ENCODE assay signal across 18 cellular contexts in the genomic region with DNA sequence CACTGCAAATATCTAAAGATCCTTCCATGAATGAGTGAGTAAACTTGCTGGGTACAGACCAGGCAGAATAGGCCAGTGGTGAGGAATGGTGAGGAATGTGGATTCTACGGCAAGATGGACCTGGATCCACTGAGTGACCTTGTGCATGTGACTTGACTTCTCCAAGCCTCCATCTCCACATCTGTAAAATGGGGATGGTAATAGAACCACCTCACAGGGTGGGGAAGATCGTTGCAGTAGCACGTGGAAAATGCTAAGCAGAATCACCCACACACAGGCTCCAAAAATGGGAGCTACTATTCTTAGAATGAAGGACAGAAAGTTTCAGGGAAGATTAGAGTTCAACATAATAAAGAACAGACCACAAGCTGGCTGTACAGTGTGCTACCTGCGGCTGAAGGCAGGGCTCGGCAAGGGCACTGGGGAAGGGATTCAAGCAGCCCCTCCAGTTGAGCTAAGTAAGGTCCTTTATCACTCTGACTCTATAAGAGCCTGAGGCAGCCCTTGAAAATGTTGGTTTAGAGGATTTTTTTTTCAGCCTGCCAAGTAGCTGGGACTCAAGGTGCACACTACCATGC. TPM values are rescaled to one million over a fixed set of nuclear protein-coding genes. Genes with fewer than 3 reads are reported as not detected.
A peak's percentile ranks its signal among the peaks of the same experiment; 100 is the strongest.
DNase-seq lines count a peak whose midpoint lies in the region; ATAC-seq and TF ChIP-seq lines count a peak whose summit lies in the region.
"Had no signal": no experiment of that assay in that cellular context is flagged by ENCODE, and none has a peak within 500 bp of the region (broad histone marks: within the 10 kb centered on the region; RNA-seq: fewer than 3 reads in every experiment).

No MANE protein-coding gene starts in this region.

- H3K36me3 ChIP-seq in breast epithelium = no peaks in the 10 kb centered on the region
- H3K36me3 ChIP-seq in mammary epithelial cell (ENCODE audit: insufficient read depth, low read length) = peaks cover 17% of the 10 kb centered on the region
- peaks cover 10 to 11% of the 10 kb centered on the region in 2 donors for H3K36me3 ChIP-seq in ascending aorta
- no peaks in the 10 kb centered on the region for H3K36me3 ChIP-seq in muscle layer of duodenum (ENCODE audit: control insufficient read depth in 1 of 2, insufficient read depth in 2 of 2, low read length in 2 of 2)
- no peaks in the 10 kb centered on the region for H3K36me3 ChIP-seq in upper lobe of left lung
- H3K36me3 ChIP-seq in OCI-LY7 (ENCODE audit: insufficient read depth, low read length) = no peaks in the 10 kb centered on the region

- ATAC-seq in upper lobe of left lung (ENCODE audit: low FRiP score in 2 of 2) (no peak), GM21381 (IDR thresholded peaks at IDR 0.05; ENCODE audit: unreplicated experiment) (no peak)
- ATAC-seq: GM23338, left cardiac atrium had no signal

- no TSS peak for BruUV-seq in mammary epithelial cell (replicated peaks; lab: Mats Ljungman, UMichigan)
- no TSS peak for BruUV-seq in OCI-LY7 (replicated peaks; lab: Mats Ljungman, UMichigan)

- H3K9me2 ChIP-seq in OCI-LY7 (ENCODE audit: insufficient read depth, low read length) = no peaks in the 10 kb centered on the region

- POLR2A ChIA-PET in OCI-LY7 (lab: Charles Lee) = interaction anchor here (0.5 to 0.6 kb wide), 3 partner anchors 78 to 1076 kb away, joined by 3 to 5 read pairs (median 3); no protein-coding TSS in a partner anchor

- H3K27ac ChIP-seq in breast epithelium (peak overlapping the region; percentile 13 to 37), mammary epithelial cell (ENCODE audit: insufficient read depth, low read depth, low read length) (no peak overlapping the region), ascending aorta (peak overlapping the region; percentile 89 to 93), muscle layer of duodenum (ENCODE audit: low read length) (peak overlapping the region; percentile 7), upper lobe of left lung (peak overlapping the region in 3 of 4 donors; percentile 55 to 85 (median 63)), OCI-LY7 (ENCODE audit: low read depth, low read length, poor library complexity, severe bottlenecking) (no peak overlapping the region)
- H3K27ac ChIP-seq: SJCRH30, testis had no signal

- TF ChIP-seq POLR2A in breast epithelium (IDR thresholded peaks at IDR 0.05) (no peak), upper lobe of left lung (IDR thresholded peaks at IDR 0.05) (no peak)

- dilution Hi-C loops in mammary epithelial cell (cut with HindIII; ENCODE audit: low sequenced_read_pairs) = no loop called here

- TF ChIP-seq CTCF in breast epithelium (IDR thresholded peaks at IDR 0.05) = no peak
- TF ChIP-seq CTCF in mammary epithelial cell (conservative IDR thresholded peaks at IDR 0.05 in 1 of 2, IDR thresholded peaks at IDR 0.05 in 1 of 2; ENCODE audit: extremely low read depth in 1 of 2, insufficient read depth in 1 of 2, low read depth in 1 of 2, low read length in 2 of 2) = no peak
- no peak for TF ChIP-seq CTCF in ascending aorta (IDR thresholded peaks at IDR 0.05)
- no peak for TF ChIP-seq CTCF in upper lobe of left lung (IDR thresholded peaks at IDR 0.05)
- TF ChIP-seq CTCF in OCI-LY7 (conservative IDR thresholded peaks at IDR 0.05; ENCODE audit: low read length) = no peak

- CTCF ChIA-PET in mammary epithelial cell (lab: Charles Lee; ENCODE audit: low non-redundant PET) = no interaction called here
- CTCF ChIA-PET in OCI-LY7 (lab: Charles Lee; ENCODE audit: unreplicated experiment) = no interaction called here

- no peak overlapping the region for H3K4me3 ChIP-seq in breast epithelium
- H3K4me3 ChIP-seq in mammary epithelial cell (replicated peaks in 1 of 3; ENCODE audit: insufficient read depth in 1 of 3, low read depth in 2 of 3, low read length in 3 of 3) = no peak overlapping the region
- peak overlapping the region in 1 of 2 donors; percentile 23 for H3K4me3 ChIP-seq in ascending aorta
- H3K4me3 ChIP-seq in muscle layer of duodenum (ENCODE audit: low read depth in 1 of 2, low read length in 2 of 2) = no peak overlapping the region
- H3K4me3 ChIP-seq in upper lobe of left lung = no peak overlapping the region
- H3K4me3 ChIP-seq in OCI-LY7 (ENCODE audit: low read depth, low read length, poor library complexity, severe bottlenecking) = no peak overlapping the region
- H3K4me3 ChIP-seq: GM23338, SJCRH30, skin epidermis, testis had no signal

- H4K20me1 ChIP-seq in mammary epithelial cell (ENCODE audit: insufficient read depth, low read length) (peaks cover 56% of the 10 kb centered on the region), OCI-LY7 (ENCODE audit: insufficient read depth, low read length) (no peaks in the 10 kb centered on the region)

- H3K9me3 ChIP-seq in breast epithelium (no peaks in the 10 kb centered on the region), mammary epithelial cell (replicated peaks; ENCODE audit: insufficient read depth, low read length) (no peaks in the 10 kb centered on the region), ascending aorta (no peaks in the 10 kb centered on the region), muscle layer of duodenum (ENCODE audit: control insufficient read depth in 1 of 2, low read length in 2 of 2) (no peaks in the 10 kb centered on the region), upper lobe of left lung (no peaks in the 10 kb centered on the region), OCI-LY7 (ENCODE audit: low read length) (no peaks in the 10 kb centered on the region)
- H3K9me3 ChIP-seq: SJCRH30, testis had no signal

- H2AFZ ChIP-seq in mammary epithelial cell (ENCODE audit: low read depth, low read length) (no peak overlapping the region), OCI-LY7 (ENCODE audit: low read length) (no peak overlapping the region)
- H2AFZ ChIP-seq: GM23338 had no signal

- H3K4me2 ChIP-seq in mammary epithelial cell (ENCODE audit: insufficient read depth, low read depth, low read length) = no peak overlapping the region
- no peak overlapping the region for H3K4me2 ChIP-seq in OCI-LY7 (ENCODE audit: low read length)
- H3K4me2 ChIP-seq: GM23338 had no signal

- H3K27me3 ChIP-seq in breast epithelium = no peaks in the 10 kb centered on the region
- H3K27me3 ChIP-seq in mammary epithelial cell (ENCODE audit: insufficient read depth, low read length) = no peaks in the 10 kb centered on the region
- no peaks in the 10 kb centered on the region for H3K27me3 ChIP-seq in ascending aorta
- H3K27me3 ChIP-seq in muscle layer of duodenum (ENCODE audit: low read depth, low read length) = no peaks in the 10 kb centered on the region
- no peaks in the 10 kb centered on the region for H3K27me3 ChIP-seq in upper lobe of left lung
- H3K27me3 ChIP-seq: SJCRH30, testis had no signal

- no peak overlapping the region for H3K9ac ChIP-seq in mammary epithelial cell (ENCODE audit: insufficient read depth, low read length)

- H3K4me1 ChIP-seq in breast epithelium (no peaks in the 10 kb centered on the region), mammary epithelial cell (ENCODE audit: insufficient read depth, low read length) (peaks cover 48% of the 10 kb centered on the region), ascending aorta (peaks cover 38 to 83% of the 10 kb centered on the region in 2 donors), muscle layer of duodenum (ENCODE audit: control insufficient read depth in 1 of 2, insufficient read depth in 2 of 2, low read length in 2 of 2) (peaks cover 4 to 54% of the 10 kb centered on the region in 2 donors), upper lobe of left lung (peaks cover 23 to 56% (median 25%) of the 10 kb centered on the region in 4 donors), OCI-LY7 (ENCODE audit: insufficient read depth, low read length, poor library complexity, severe bottlenecking) (no peaks in the 10 kb centered on the region)

- DNase-seq in breast epithelium (ENCODE audit: low spot score in 2 of 2) (no peak), mammary epithelial cell (no peak), ascending aorta (ENCODE audit: low spot score in 2 of 2) (no peak), upper lobe of left lung (no peak), NCI-H1092 (lab: John Stamatoyannopoulos, UW) (no peak), OCI-LY7 (ENCODE audit: low spot score) (no peak)
- DNase-seq: activated CD4-positive, CD25-positive, alpha-beta regulatory T cell; activated effector memory CD4-positive, alpha-beta T cell treated with anti-CD3 and anti-CD28 coated beads, Interleukin-2, amount 50 U/mL, for 16 hours; cortex of kidney; left cardiac atrium; NCI-H1417 treated with DMSO at 0.1 percent for 48 hours; NCI-H2171; SJCRH30; testis had no signal

- WGBS in mammary epithelial cell (ENCODE audit: low coverage, missing lambda C conversion rate) = 83% methylated on average over 4 of the region's 5 CpGs
- WGBS in upper lobe of left lung, 2 donors = 85 to 94% methylated on average over 5 of the region's 5 CpGs

- intact Hi-C loops in breast epithelium (cut with DNase I; ENCODE audit: low total_unique reads) (no loop called here), mammary epithelial cell (cut with micrococcal nuclease) (no loop called here), ascending aorta (cut with DNase I) (no loop called here), OCI-LY7 (cut with micrococcal nuclease; ENCODE audit: unreplicated experiment) (no loop called here)

- no peak for TF ChIP-seq EP300 in upper lobe of left lung (IDR thresholded peaks at IDR 0.05)

- in situ Hi-C loops in mammary epithelial cell (cut with MboI; ENCODE audit: low sequenced_read_pairs in 2 of 2) = no loop called here

- H3K79me2 ChIP-seq in mammary epithelial cell (ENCODE audit: insufficient read depth, low read length) (peaks cover 100% of the 10 kb centered on the region), OCI-LY7 (ENCODE audit: insufficient read depth, low read depth, low read length) (no peaks in the 10 kb centered on the region)

RNA-seq across cellular contexts. Expression of gene ACTN1, which starts 47.5 kb away (rescaled TPM):
- total RNA-seq in breast epithelium (100 to 1,000 TPM in 2 of 3 donors, 10 to 100 TPM in 1; 75.0 to 295 (median 290) TPM), mammary epithelial cell (1,000 to 10,000 TPM in 1 of 2 donors, 100 to 1,000 TPM in 1; 841 to 1,322 TPM), ascending aorta (814 TPM), upper lobe of left lung (100 to 1,000 TPM; 117 to 195 (median 157) TPM), OCI-LY7 (2022) (0.51 and 1.2 TPM in 2 replicates)
- 813 TPM for polyA plus RNA-seq in mammary epithelial cell
- polyA minus RNA-seq in mammary epithelial cell = 1,325 TPM
- 0.39 and 1.8 TPM in 2 replicates for total RNA-seq in OCI-LY7 (2014; rRNA removed; shearing (Covaris generic))

Comparison
In these comparisons a context has a peak if more than half of its experiments do, and no peak if none do; other contexts are left out.
1. H3K27ac ChIP-seq: peak in breast epithelium (2 of 2), ascending aorta (2 of 2), muscle layer of duodenum (single experiment) and upper lobe of left lung (3 of 4); none in mammary epithelial cell (single experiment) and OCI-LY7 (single experiment).
2. RNA of gene ACTN1, which starts 47.5 kb away (total RNA-seq): 841 to 1,322 TPM in mammary epithelial cell, 814 TPM in ascending aorta (single experiment), 75.0 to 295 TPM in breast epithelium and 117 to 195 TPM in upper lobe of left lung; 0.39 to 1.8 TPM in OCI-LY7; every median in the first group is over 10 times any median in the second.